ENCODE assay signal across 26 cellular contexts in genomic region chr17:17721140-17721668, GRCh38. TPM values are rescaled to one million over a fixed set of nuclear protein-coding genes. Genes with fewer than 3 reads are reported as not detected.
DNase-seq lines count a peak whose midpoint lies in the region; ATAC-seq and TF ChIP-seq lines count a peak whose summit lies in the region.
"Had no signal": no experiment of that assay in that cellular context is flagged by ENCODE, and none has a peak within 500 bp of the region (broad histone marks: within the 10 kb centered on the region; RNA-seq: fewer than 3 reads in every experiment).

No MANE protein-coding gene starts in this region.

- DNase-seq in activated T-cell treated with anti-CD3 and anti-CD28 coated beads, Interleukin-2, amount 50 U/mL, for 4 hours = no peak
- DNase-seq in activated T-cell treated with anti-CD3 and anti-CD28 coated beads for 4 hours = no peak
- no peak for DNase-seq in naive B cell
- no peak for DNase-seq in RPMI8226
- no peak for DNase-seq in HuH-7 (ENCODE audit: low spot score)
- DNase-seq in NCI-H1417 (lab: John Stamatoyannopoulos, UW) = no peak
- DNase-seq in inferior parietal cortex (ENCODE audit: extremely low spot score) = no peak
- DNase-seq: activated CD4-positive, alpha-beta T cell treated with anti-CD3 and anti-CD28 coated beads, Interleukin-2, amount 50 U/mL, for 4 hours; activated naive CD4-positive, alpha-beta T cell treated with Interleukin-2 at 50 U/mL for 16 hours; adrenal gland; body of pancreas; DMS153; gastrocnemius medialis; H7; left cardiac atrium; mucosa of descending colon; NCI-H1048; NCI-H1694 treated with DMSO at 0.1 percent for 48 hours; NCI-H526; NK-92 treated with Interleukin-12 subunit alpha and Interleukin-12 subunit beta, amount 100 ng/mL, for 24 hours; SHP77; stimulated activated CD4-positive, alpha-beta T cell treated with anti-CD3 and anti-CD28 coated beads, Interleukin-4, amount 100 ng/mL, for 1 hour; T-helper 2 cell; tibial artery had no signal

- H3K27ac Mint-ChIP-seq in brain (peak overlapping the region in 1 of 5 experiments; percentile 78), naive B cell (no peak overlapping the region)

- no peak for ATAC-seq in activated T-cell treated with anti-CD3 and anti-CD28 coated beads, Interleukin-2, amount 50 U/mL, for 4 hours
- no peak for ATAC-seq in naive B cell (ENCODE audit: low read depth in 2 of 2)
- ATAC-seq: body of pancreas, gastrocnemius medialis, GM12878, mucosa of descending colon had no signal

- H3K4me3 Mint-ChIP-seq in activated T-cell treated with anti-CD3 and anti-CD28 coated beads, Interleukin-2, amount 50 U/mL, for 4 hours = peak overlapping the region; percentile 51
- H3K4me3 Mint-ChIP-seq in brain (peak overlapping the region; percentile 45 to 95 (median 80)), naive B cell (peak overlapping the region in 7 of 8 donors; percentile 8 to 88 (median 64))

- H3K27me3 Mint-ChIP-seq in activated T-cell treated with anti-CD3 and anti-CD28 coated beads, Interleukin-2, amount 50 U/mL, for 4 hours (ENCODE audit: low read depth) = peaks cover 22% of the 10 kb centered on the region
- H3K27me3 Mint-ChIP-seq in brain (peaks cover 10% of the 10 kb centered on the region), naive B cell (peaks cover 29 to 60% (median 43%) of the 10 kb centered on the region in 3 donors)

- H3K4me1 Mint-ChIP-seq in activated T-cell treated with anti-CD3 and anti-CD28 coated beads, Interleukin-2, amount 50 U/mL, for 4 hours (ENCODE audit: low read depth) = peaks cover 30% of the 10 kb centered on the region
- H3K4me1 Mint-ChIP-seq in brain = peaks cover 66% of the 10 kb centered on the region
- H3K4me1 Mint-ChIP-seq in naive B cell = peaks cover 46 to 55% (median 53%) of the 10 kb centered on the region in 3 donors

- TF ChIP-seq CTCF in brain (conservative IDR thresholded peaks at IDR 0.05) = no peak

- no peaks in the 10 kb centered on the region for H3K9me3 Mint-ChIP-seq in activated T-cell treated with anti-CD3 and anti-CD28 coated beads, Interleukin-2, amount 50 U/mL, for 4 hours
- H3K9me3 Mint-ChIP-seq in brain (peaks cover 0 to 5% (median 0%) of the 10 kb centered on the region in 5 experiments), naive B cell (no peaks in the 10 kb centered on the region)

- peaks cover 6% of the 10 kb centered on the region for H3K36me3 Mint-ChIP-seq in activated T-cell treated with anti-CD3 and anti-CD28 coated beads, Interleukin-2, amount 50 U/mL, for 4 hours (ENCODE audit: insufficient read depth)
- H3K36me3 Mint-ChIP-seq in brain (no peaks in the 10 kb centered on the region), naive B cell (peaks cover 5 to 19% of the 10 kb centered on the region in 2 donors)

RNA-seq across cellular contexts. Expression of gene RAI1, which starts 39.9 kb away (rescaled TPM):
- total RNA-seq in activated T-cell treated with anti-CD3 and anti-CD28 coated beads, Interleukin-2, amount 50 U/mL, for 4 hours = 10 to 100 TPM; 19.9 to 22.4 (median 20.1) TPM
- polyA plus RNA-seq in brain (ENCODE audit: insufficient read depth, low read depth, low replicate concordance) (22.1 TPM), naive B cell (ENCODE audit: low read depth in 6 of 6) (1 to 10 TPM; 1.9 to 3.8 (median 2.6) TPM)
